Comparison of ENCODE assay signal across 1 cellular context in the genomic region with DNA sequence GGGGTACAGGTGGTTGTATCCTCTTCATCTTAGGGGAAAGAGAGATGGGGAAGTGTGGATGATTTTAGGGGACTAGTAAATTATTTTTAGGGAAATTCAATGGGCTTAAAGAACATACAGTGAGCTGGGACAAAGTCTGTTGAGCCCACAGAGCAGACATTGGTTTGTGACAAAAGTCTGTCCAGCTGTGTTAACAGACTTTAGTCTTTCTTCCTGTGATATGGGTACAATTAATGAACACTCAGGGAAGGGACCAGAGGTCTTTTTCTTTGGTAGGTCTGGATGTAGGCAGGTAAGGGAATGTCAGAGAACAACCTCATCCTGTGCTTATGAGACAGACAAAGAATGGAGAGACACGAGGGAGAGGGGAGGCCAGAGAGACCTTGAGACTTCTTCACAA.
TF ChIP-seq lines count a peak whose summit lies in the region.

No MANE protein-coding gene starts in this region.

TF ChIP-seq in HepG2, 621 proteins besides CTCF, POLR2A, EP300 and RAD21:
- 0 out of 2 replicates have a peak, but pooled peaks have one; percentile 32 for TF ChIP-seq KDM1A (CRISPR knock-in tag; IDR thresholded peaks at IDR 0.05)
- peak; percentile 66; the same call in 1 of the 2 replicates for TF ChIP-seq ZMYM3 (CRISPR knock-in tag; IDR thresholded peaks at IDR 0.05)
- no peak for TF ChIP-seq ARID3A (IDR thresholded peaks at IDR 0.05; ENCODE audit: low read depth, low read length)
- peak; percentile 93 for TF ChIP-seq ZNF629 (CRISPR knock-in tag; conservative IDR thresholded peaks at IDR 0.05)
- no peak for TF ChIP-seq ZNF768 (CRISPR knock-in tag; IDR thresholded peaks at IDR 0.05)
- TF ChIP-seq NPAS2 (CRISPR knock-in tag; IDR thresholded peaks at IDR 0.05; ENCODE audit: borderline replicate concordance): no peak
- TF ChIP-seq, protein P1, sequence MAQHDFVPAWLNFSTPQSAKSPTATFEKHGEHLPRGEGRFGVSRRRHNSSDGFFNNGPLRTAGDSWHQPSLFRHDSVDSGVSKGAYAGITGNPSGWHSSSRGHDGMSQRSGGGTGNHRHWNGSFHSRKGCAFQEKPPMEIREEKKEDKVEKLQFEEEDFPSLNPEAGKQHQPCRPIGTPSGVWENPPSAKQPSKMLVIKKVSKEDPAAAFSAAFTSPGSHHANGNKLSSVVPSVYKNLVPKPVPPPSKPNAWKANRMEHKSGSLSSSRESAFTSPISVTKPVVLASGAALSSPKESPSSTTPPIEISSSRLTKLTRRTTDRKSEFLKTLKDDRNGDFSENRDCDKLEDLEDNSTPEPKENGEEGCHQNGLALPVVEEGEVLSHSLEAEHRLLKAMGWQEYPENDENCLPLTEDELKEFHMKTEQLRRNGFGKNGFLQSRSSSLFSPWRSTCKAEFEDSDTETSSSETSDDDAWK (CRISPR knock-in tag; IDR thresholded peaks at IDR 0.05): no peak
